ENCODE assay signal across 11 cellular contexts in genomic region chr12:10220398-10221077, GRCh38. TPM values are rescaled to one million over a fixed set of nuclear protein-coding genes. Genes with fewer than 3 reads are reported as not detected.
DNase-seq lines count a peak whose midpoint lies in the region; ATAC-seq and TF ChIP-seq lines count a peak whose summit lies in the region.
"Had no signal": no experiment of that assay in that cellular context is flagged by ENCODE, and none has a peak within 500 bp of the region (broad histone marks: within the 10 kb centered on the region; RNA-seq: fewer than 3 reads in every experiment).

No MANE protein-coding gene starts in this region.

- H3K27ac Mint-ChIP-seq in stimulated activated memory B cell treated with anti-CD40 and anti-IgM and Interleukin-4, amounts not matched to agents 10 μg/mL and 1 μg/mL and 100 μg/mL, for 72 hours = no peak overlapping the region
- H3K27ac Mint-ChIP-seq in Calu3 (ENCODE audit: unreplicated experiment) = no peak overlapping the region

- no peaks in the 10 kb centered on the region for H3K9me3 Mint-ChIP-seq in stimulated activated memory B cell treated with anti-CD40 and anti-IgM and Interleukin-4, amounts not matched to agents 10 μg/mL and 1 μg/mL and 100 μg/mL, for 72 hours
- H3K9me3 Mint-ChIP-seq in Calu3 (ENCODE audit: low read depth, unreplicated experiment) = no peaks in the 10 kb centered on the region

- H3K9ac ChIP-seq in skeletal muscle tissue (ENCODE audit: low read depth in 1 of 3, low read length in 3 of 3) = no peak overlapping the region

- H3K4me1 ChIP-seq in skeletal muscle tissue (ENCODE audit: control insufficient read depth in 3 of 3, insufficient read depth in 3 of 3, low read length in 3 of 3) = peaks cover 7 to 19% (median 18%) of the 10 kb centered on the region in 3 donors

- no peaks in the 10 kb centered on the region for H3K9me3 ChIP-seq in skeletal muscle tissue (ENCODE audit: control insufficient read depth in 3 of 3, low read length in 3 of 3)

- DNase-seq in GM04503 (ENCODE audit: low read depth) (peak; percentile 46), cerebellar nuclear complex (lab: John Stamatoyannopoulos, UW) (peak; percentile 24 to 48), inferior parietal cortex (ENCODE audit: extremely low spot score) (peak; percentile 76), NCI-H1417 treated with DMSO at 0.1 percent for 48 hours (lab: John Stamatoyannopoulos, UW) (no peak), SHP77 (lab: John Stamatoyannopoulos, UW) (no peak), Calu3 (no peak)
- DNase-seq: DND-41 had no signal

- peaks cover 43 to 52% (median 50%) of the 10 kb centered on the region in 3 donors for H3K36me3 ChIP-seq in skeletal muscle tissue (ENCODE audit: control insufficient read depth in 3 of 3, insufficient read depth in 3 of 3, low read length in 3 of 3)

- BruUV-seq in Calu3 (replicated peaks; lab: Mats Ljungman, UMichigan) = no TSS peak

- no peak for TF ChIP-seq CTCF in Calu3 (IDR thresholded peaks at IDR 0.05; ENCODE audit: unreplicated experiment)

- no peaks in the 10 kb centered on the region for H3K4me1 Mint-ChIP-seq in stimulated activated memory B cell treated with anti-CD40 and anti-IgM and Interleukin-4, amounts not matched to agents 10 μg/mL and 1 μg/mL and 100 μg/mL, for 72 hours
- peaks cover 4% of the 10 kb centered on the region for H3K4me1 Mint-ChIP-seq in Calu3 (ENCODE audit: low read depth, unreplicated experiment)

- H3K27me3 Mint-ChIP-seq in stimulated activated memory B cell treated with anti-CD40 and anti-IgM and Interleukin-4, amounts not matched to agents 10 μg/mL and 1 μg/mL and 100 μg/mL, for 72 hours = peaks cover 8% of the 10 kb centered on the region
- no peaks in the 10 kb centered on the region for H3K27me3 Mint-ChIP-seq in Calu3 (ENCODE audit: unreplicated experiment)

- CTCF ChIA-PET in Calu3 (lab: Charles Lee) = no interaction called here

- H3K27ac ChIP-seq in skeletal muscle tissue (ENCODE audit: low read depth, low read length) = peak overlapping the region; percentile 64
- H3K27ac ChIP-seq: cardiac muscle cell, HL-60 had no signal

- no peaks in the 10 kb centered on the region for H3K27me3 ChIP-seq in skeletal muscle tissue (ENCODE audit: control insufficient read depth in 3 of 3, insufficient read depth in 3 of 3, low read length in 3 of 3)
- H3K27me3 ChIP-seq: cardiac muscle cell had no signal

- H3K36me3 Mint-ChIP-seq in stimulated activated memory B cell treated with anti-CD40 and anti-IgM and Interleukin-4, amounts not matched to agents 10 μg/mL and 1 μg/mL and 100 μg/mL, for 72 hours = no peaks in the 10 kb centered on the region
- H3K36me3 Mint-ChIP-seq in Calu3 (ENCODE audit: insufficient read depth, unreplicated experiment) = peaks cover 45% of the 10 kb centered on the region

- intact Hi-C loops in Calu3 (cut with micrococcal nuclease; ENCODE audit: unreplicated experiment) = no loop called here

- H3K4me3 Mint-ChIP-seq in stimulated activated memory B cell treated with anti-CD40 and anti-IgM and Interleukin-4, amounts not matched to agents 10 μg/mL and 1 μg/mL and 100 μg/mL, for 72 hours = no peak overlapping the region
- no peak overlapping the region for H3K4me3 Mint-ChIP-seq in Calu3 (ENCODE audit: low read depth, unreplicated experiment)

- no peak overlapping the region for H3K4me3 ChIP-seq in skeletal muscle tissue (ENCODE audit: low read length in 3 of 3)
- H3K4me3 ChIP-seq: cardiac muscle cell had no signal

- no peak for ATAC-seq in stimulated activated memory B cell treated with anti-CD40 and anti-IgM and Interleukin-4, amounts not matched to agents 10 μg/mL and 1 μg/mL and 100 μg/mL, for 72 hours

RNA-seq across cellular contexts. Expression of gene GABARAPL1, which starts 7.9 kb away (rescaled TPM):
- total RNA-seq in skeletal muscle tissue (23.0 TPM), Calu3 (2022) (54.8 and 61.0 TPM in 2 replicates)

RNA-seq across cellular contexts. Expression of gene TMEM52B, which starts 41.7 kb away (rescaled TPM):
- under 0.01 TPM for total RNA-seq in skeletal muscle tissue
- not detected in 2 replicates for total RNA-seq in Calu3 (2022)
- total RNA-seq: cardiac muscle cell had no signal

RNA-seq across cellular contexts. Expression of gene OLR1, which starts 48.6 kb away (rescaled TPM):
- total RNA-seq in skeletal muscle tissue (not detected), Calu3 (2022) (not detected in 2 replicates)
- total RNA-seq: cardiac muscle cell had no signal

Comparison
In these comparisons a context has a peak if more than half of its experiments do, and no peak if none do; other contexts are left out.
1. DNase-seq: peak in GM04503 (single experiment), cerebellar nuclear complex (2 of 2) and inferior parietal cortex (single experiment); none in NCI-H1417 treated with DMSO at 0.1 percent for 48 hours (single experiment), SHP77 (0 of 2) and Calu3 (single experiment).